Comparison of ENCODE assay signal across 21 cellular contexts in the genomic region with DNA sequence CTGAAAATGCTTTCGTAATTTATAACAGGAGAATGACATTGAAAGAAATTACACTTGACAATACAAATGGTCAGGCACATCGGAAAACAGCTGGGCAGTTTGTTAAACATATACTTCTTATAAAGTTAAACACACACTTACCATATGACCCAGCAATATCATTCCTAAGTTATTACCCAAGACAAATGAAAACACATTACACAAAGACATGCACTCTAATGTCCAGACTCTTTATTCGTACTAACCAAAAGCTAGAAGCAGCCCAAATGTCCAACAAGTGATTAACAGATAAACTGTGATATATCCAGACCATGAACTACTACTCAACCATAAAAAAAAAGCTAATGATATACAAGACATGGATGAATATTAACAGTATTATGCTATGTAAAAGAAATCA. TPM values are rescaled to one million over a fixed set of nuclear protein-coding genes. Genes with fewer than 3 reads are reported as not detected.
DNase-seq lines count a peak whose midpoint lies in the region; ATAC-seq, FAIRE-seq and TF ChIP-seq lines count a peak whose summit lies in the region.
"Had no signal": no experiment of that assay in that cellular context is flagged by ENCODE, and none has a peak within 500 bp of the region (broad histone marks: within the 10 kb centered on the region; RNA-seq: fewer than 3 reads in every experiment).

No MANE protein-coding gene starts in this region.

- FAIRE-seq in pancreas (lab: Jason Lieb, UNC), result no peak

- no peak for DNase-seq in stimulated activated naive CD8-positive, alpha-beta T cell treated with anti-CD3 and anti-CD28 coated beads, Interleukin-15, amount 100 ng/mL, for 72 hours
- DNase-seq in fibroblast of pulmonary artery (ENCODE audit: low read depth) (peak; percentile 35), CD1c-positive myeloid dendritic cell (ENCODE audit: extremely low spot score) (no peak), COLO668 (lab: John Stamatoyannopoulos, UW; ENCODE audit: unreplicated experiment) (no peak), pancreas (no peak), NCI-H1092 (lab: John Stamatoyannopoulos, UW) (no peak)
- DNase-seq: ACHN; activated CD8-positive, alpha-beta memory T cell treated with anti-CD3 and anti-CD28 coated beads, Interleukin-2, amount 10 ng/mL, durations not matched to agents 7 days and 5 days; caudate nucleus; endodermal cell; glutamatergic neuron; Kasumi-1; NCI-H146; NCI-H345 had no signal

- H3K27ac Mint-ChIP-seq in stimulated activated naive CD8-positive, alpha-beta T cell treated with anti-CD3 and anti-CD28 coated beads, Interleukin-15, Interleukin-2, amounts not matched to agents 100 ng/mL and 50 ng/mL, for 24 hours, result peak overlapping the region; percentile 31
- peak overlapping the region in 1 of 2 donors; percentile 58 for H3K27ac Mint-ChIP-seq in stimulated activated naive CD8-positive, alpha-beta T cell treated with anti-CD3 and anti-CD28 coated beads, Interleukin-15, amount 100 ng/mL, for 72 hours
- H3K27ac Mint-ChIP-seq: activated CD8-positive, alpha-beta memory T cell treated with anti-CD3 and anti-CD28 coated beads, Interleukin-2, amount 10 ng/mL, durations not matched to agents 7 days and 5 days; endodermal cell; stimulated activated memory B cell treated with anti-CD40 and anti-IgM and Interleukin-4, amounts not matched to agents 10 μg/mL and 1 μg/mL and 100 μg/mL, for 72 hours; type B pancreatic cell had no signal

- intact Hi-C loops in pancreas (cut with DNase I), result no loop called here

- H3K9me3 Mint-ChIP-seq in stimulated activated naive CD8-positive, alpha-beta T cell treated with anti-CD3 and anti-CD28 coated beads, Interleukin-15, Interleukin-2, amounts not matched to agents 100 ng/mL and 50 ng/mL, for 24 hours, result no peaks in the 10 kb centered on the region
- no peaks in the 10 kb centered on the region for H3K9me3 Mint-ChIP-seq in stimulated activated naive CD8-positive, alpha-beta T cell treated with anti-CD3 and anti-CD28 coated beads, Interleukin-15, amount 100 ng/mL, for 72 hours
- H3K9me3 Mint-ChIP-seq: stimulated activated memory B cell treated with anti-CD40 and anti-IgM and Interleukin-4, amounts not matched to agents 10 μg/mL and 1 μg/mL and 100 μg/mL, for 72 hours had no signal

- no peaks in the 10 kb centered on the region for H3K4me1 ChIP-seq in pancreas

- H3K27ac ChIP-seq in pancreas, result no peak overlapping the region
- H3K27ac ChIP-seq: neutrophil had no signal

- peaks cover 57% of the 10 kb centered on the region for H3K4me1 Mint-ChIP-seq in stimulated activated naive CD8-positive, alpha-beta T cell treated with anti-CD3 and anti-CD28 coated beads, Interleukin-15, Interleukin-2, amounts not matched to agents 100 ng/mL and 50 ng/mL, for 24 hours (ENCODE audit: low read depth)
- peaks cover 36% of the 10 kb centered on the region for H3K4me1 Mint-ChIP-seq in stimulated activated naive CD8-positive, alpha-beta T cell treated with anti-CD3 and anti-CD28 coated beads, Interleukin-15, amount 100 ng/mL, for 72 hours
- H3K4me1 Mint-ChIP-seq: endodermal cell had no signal

- no peaks in the 10 kb centered on the region for H3K27me3 Mint-ChIP-seq in stimulated activated naive CD8-positive, alpha-beta T cell treated with anti-CD3 and anti-CD28 coated beads, Interleukin-15, Interleukin-2, amounts not matched to agents 100 ng/mL and 50 ng/mL, for 24 hours
- H3K27me3 Mint-ChIP-seq in stimulated activated naive CD8-positive, alpha-beta T cell treated with anti-CD3 and anti-CD28 coated beads, Interleukin-15, amount 100 ng/mL, for 72 hours, result no peaks in the 10 kb centered on the region
- H3K27me3 Mint-ChIP-seq: activated CD8-positive, alpha-beta memory T cell treated with anti-CD3 and anti-CD28 coated beads, Interleukin-2, amount 10 ng/mL, durations not matched to agents 7 days and 5 days; stimulated activated memory B cell treated with anti-CD40 and anti-IgM and Interleukin-4, amounts not matched to agents 10 μg/mL and 1 μg/mL and 100 μg/mL, for 72 hours had no signal

- TF ChIP-seq CTCF in WI38 (IDR thresholded peaks at IDR 0.05; ENCODE audit: low read depth, low read length), result no peak
- no peak for TF ChIP-seq CTCF in fibroblast of pulmonary artery (IDR thresholded peaks at IDR 0.05; ENCODE audit: low read length, missing control alignments)
- TF ChIP-seq CTCF in pancreas (IDR thresholded peaks at IDR 0.05), result no peak

- 62 to 76% methylated on average over 3 of the region's 3 CpGs for WGBS in pancreas, 2 donors

- H3K9me3 ChIP-seq in pancreas, result no peaks in the 10 kb centered on the region
- H3K9me3 ChIP-seq: neutrophil had no signal

- peaks cover 23% of the 10 kb centered on the region for H3K36me3 Mint-ChIP-seq in stimulated activated naive CD8-positive, alpha-beta T cell treated with anti-CD3 and anti-CD28 coated beads, Interleukin-15, Interleukin-2, amounts not matched to agents 100 ng/mL and 50 ng/mL, for 24 hours (ENCODE audit: low read depth)

- peak overlapping the region; percentile 7 for H3K4me3 Mint-ChIP-seq in stimulated activated naive CD8-positive, alpha-beta T cell treated with anti-CD3 and anti-CD28 coated beads, Interleukin-15, Interleukin-2, amounts not matched to agents 100 ng/mL and 50 ng/mL, for 24 hours
- H3K4me3 Mint-ChIP-seq in stimulated activated naive CD8-positive, alpha-beta T cell treated with anti-CD3 and anti-CD28 coated beads, Interleukin-15, amount 100 ng/mL, for 72 hours, result no peak overlapping the region
- H3K4me3 Mint-ChIP-seq: activated CD8-positive, alpha-beta memory T cell treated with anti-CD3 and anti-CD28 coated beads, Interleukin-2, amount 10 ng/mL, durations not matched to agents 7 days and 5 days; endodermal cell; stimulated activated memory B cell treated with anti-CD40 and anti-IgM and Interleukin-4, amounts not matched to agents 10 μg/mL and 1 μg/mL and 100 μg/mL, for 72 hours; type B pancreatic cell had no signal

- H3K36me3 ChIP-seq in pancreas, result no peaks in the 10 kb centered on the region
- H3K36me3 ChIP-seq: neutrophil had no signal

- H3K27me3 ChIP-seq in pancreas, result no peaks in the 10 kb centered on the region

- 0 out of 2 replicates have a peak overlapping the region, but pooled peaks have one; percentile 15 for H3K4me3 ChIP-seq in WI38 (ENCODE audit: low read depth, low read length)
- H3K4me3 ChIP-seq in fibroblast of pulmonary artery (replicated peaks; ENCODE audit: low read depth, low read length), result no peak overlapping the region
- H3K4me3 ChIP-seq in pancreas, result no peak overlapping the region
- H3K4me3 ChIP-seq: skin epidermis had no signal

- ATAC-seq in stimulated activated naive CD8-positive, alpha-beta T cell treated with anti-CD3 and anti-CD28 coated beads, Interleukin-15, amount 100 ng/mL, for 72 hours, result no peak
- ATAC-seq in pancreas, result no peak
- ATAC-seq: activated CD8-positive, alpha-beta memory T cell treated with anti-CD3 and anti-CD28 coated beads, Interleukin-2, amount 10 ng/mL, durations not matched to agents 7 days and 5 days; Right ventricle myocardium inferior; stimulated activated memory B cell treated with anti-CD40 and anti-IgM and Interleukin-4, amounts not matched to agents 10 μg/mL and 1 μg/mL and 100 μg/mL, for 72 hours had no signal

RNA-seq across cellular contexts. Expression of a gene that starts 8.5 kb away (rescaled TPM):
- 10 to 100 TPM in 5 of 6 donors, 1 to 10 TPM in 1; 9.9 to 24.1 (median 15.6) TPM for total RNA-seq in pancreas
- polyA plus RNA-seq in pancreas, result 1 to 10 TPM; 4.2 to 8.9 TPM
